Comparison of ENCODE assay signal across 35 cellular contexts in the genomic region with DNA sequence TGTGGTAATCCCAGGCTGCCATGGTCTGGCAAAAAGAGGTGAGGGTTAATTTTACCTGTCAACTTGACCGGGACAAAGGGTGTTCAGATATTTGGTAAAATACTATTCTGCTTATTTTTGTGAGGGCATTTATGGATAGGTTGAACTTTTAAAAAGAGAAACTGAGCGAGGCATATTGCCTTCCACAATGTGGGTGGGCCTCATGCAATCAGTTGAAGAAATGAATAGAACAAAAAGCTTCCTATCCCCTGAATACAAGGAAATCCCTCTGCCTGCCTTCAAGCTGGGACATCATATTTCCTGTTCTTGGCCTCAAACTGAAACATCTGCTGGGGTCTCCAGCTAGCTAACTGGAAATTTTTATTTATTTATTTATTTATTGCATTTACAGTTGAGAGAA.
"Had no signal": no experiment of that assay in that cellular context is flagged by ENCODE, and none has a peak within 500 bp of the region (broad histone marks: within the 10 kb centered on the region; RNA-seq: fewer than 3 reads in every experiment).

No MANE protein-coding gene starts in this region.

- H3K4me2 ChIP-seq: KMS-11 had no signal

- H3K9ac ChIP-seq: KMS-11 had no signal

- H3K36me3 ChIP-seq: MG63 had no signal

- H3K9me3 ChIP-seq: MG63 had no signal

- DNase-seq: Karpas-422, Kasumi-1, MG63, MM.1S, MV-4-11, NCI-H1048, NCI-H1092, NCI-H1092 treated with DMSO at 0.1 percent for 48 hours, NCI-H1105, NCI-H1105 treated with DMSO at 0.1 percent for 48 hours, NCI-H1417, NCI-H1417 treated with DMSO at 0.1 percent for 48 hours, NCI-H1436, NCI-H1436 treated with DMSO at 0.1 percent for 48 hours, NCI-H146, NCI-H1694, NCI-H1694 treated with DMSO at 0.1 percent for 48 hours, NCI-H187, NCI-H187 treated with DMSO at 0.1 percent for 48 hours, NCI-H1930, NCI-H2029, NCI-H2029 treated with DMSO at 0.1 percent for 48 hours, NCI-H2081, NCI-H2081 treated with DMSO at 0.1 percent for 48 hours, NCI-H2107, NCI-H2171, NCI-H2171 treated with DMSO at 0.1 percent for 48 hours, NCI-H2227 treated with DMSO at 0.1 percent for 48 hours, NCI-H226, NCI-H345, NCI-H446, NCI-H446 treated with DMSO at 0.1 percent for 48 hours, NCI-H510A treated with DMSO at 0.1 percent for 48 hours, NCI-H524 had no signal

- H3K4me3 ChIP-seq: MG63 had no signal

- H3K27ac ChIP-seq: KMS-11 had no signal
